ENCODE assay signal across 8 cellular contexts in the genomic region with DNA sequence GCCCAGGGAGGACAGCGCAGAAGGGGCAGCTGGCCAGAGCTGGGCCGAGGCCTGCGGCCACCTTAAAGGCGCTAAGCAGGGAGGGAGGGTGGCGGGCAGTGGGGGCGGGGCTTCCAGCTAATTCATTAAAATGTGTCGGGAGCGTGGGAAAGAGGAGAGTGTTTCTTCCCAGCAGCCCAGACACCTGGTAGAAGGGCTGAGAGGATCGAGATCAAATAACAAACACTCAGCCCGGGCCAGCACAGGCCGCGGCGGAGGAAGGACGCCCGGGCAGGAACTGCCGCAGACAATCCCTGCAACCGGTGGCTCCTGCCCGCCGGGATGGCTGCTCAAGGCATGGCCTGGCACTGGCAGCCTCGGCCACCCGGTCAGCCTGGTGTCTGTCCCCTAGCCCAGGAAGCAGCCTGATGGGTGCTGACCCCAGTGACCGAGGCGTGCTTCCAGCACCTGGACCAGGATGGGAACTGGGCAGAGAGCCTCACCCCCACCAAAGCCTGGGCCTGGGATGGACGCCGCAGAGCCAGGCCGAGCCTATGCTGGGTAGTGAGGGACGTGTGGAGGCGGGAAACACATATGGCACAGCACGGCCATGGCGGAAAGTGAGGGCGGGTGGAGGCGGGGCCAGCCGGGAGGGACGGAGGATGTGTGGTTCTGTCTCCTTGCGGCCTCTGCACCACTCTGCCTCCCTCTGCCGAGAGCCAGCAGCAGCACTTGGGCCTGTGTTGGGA. TPM values are rescaled to one million over a fixed set of nuclear protein-coding genes. Genes with fewer than 3 reads are reported as not detected.
DNase-seq lines count a peak whose midpoint lies in the region; ATAC-seq and TF ChIP-seq lines count a peak whose summit lies in the region.

No MANE protein-coding gene starts in this region.

- H3K9me2 ChIP-seq in DOHH2 (replicated peaks; ENCODE audit: control insufficient read depth, low read length): no peaks in the 10 kb centered on the region

- TF ChIP-seq CTCF in DOHH2 (IDR thresholded peaks at IDR 0.05; ENCODE audit: low read depth, low read length, poor library complexity, severe bottlenecking) (no peak), sigmoid colon (IDR thresholded peaks at IDR 0.05) (no peak)

- H3K4me2 ChIP-seq in DOHH2 (ENCODE audit: low read length): peak overlapping the region; percentile 39

- TF ChIP-seq EP300 in sigmoid colon (IDR thresholded peaks at IDR 0.05): no peak

- peaks cover 30% of the 10 kb centered on the region for H3K27me3 ChIP-seq in DOHH2 (ENCODE audit: control insufficient read depth, low read length)
- peaks cover 53 to 91% (median 73%) of the 10 kb centered on the region in 3 donors for H3K27me3 ChIP-seq in sigmoid colon

- H3K4me1 ChIP-seq in DOHH2 (ENCODE audit: control insufficient read depth, low read length) (peaks cover 46% of the 10 kb centered on the region), sigmoid colon (peaks cover 0 to 56% (median 53%) of the 10 kb centered on the region in 4 donors)

- ATAC-seq in Right ventricle myocardium superior (ENCODE audit: poor library complexity) (peak; percentile 8), HG03469 (IDR thresholded peaks at IDR 0.05; ENCODE audit: unreplicated experiment) (no peak)

- H3F3A ChIP-seq in DOHH2 (ENCODE audit: control insufficient read depth, insufficient read depth): peaks cover 4% of the 10 kb centered on the region

- H3K27me3 Mint-ChIP-seq in activated T-helper 2 cell treated with anti-CD3 and anti-CD28 coated beads, Interferon-gamma antibody, Interleukin-2, Interleukin-4, amounts not matched to agents 10 μg/mL and 5 μg/mL and 100 μg/mL, durations not matched to agents 14 hours and 24 hours and 36 hours (ENCODE audit: low read depth): peaks cover 3% of the 10 kb centered on the region

- H3K36me3 ChIP-seq in DOHH2 (ENCODE audit: control insufficient read depth, low read length) (no peaks in the 10 kb centered on the region), sigmoid colon (no peaks in the 10 kb centered on the region)

- intact Hi-C loops in activated T-helper 2 cell treated with anti-CD3 and anti-CD28 coated beads, Interferon-gamma antibody, Interleukin-2, Interleukin-4, amounts not matched to agents 10 μg/mL and 5 μg/mL and 100 μg/mL, durations not matched to agents 14 hours and 24 hours and 36 hours (cut with micrococcal nuclease): no loop called here
- intact Hi-C loops in Right ventricle myocardium superior (cut with DNase I): no loop called here
- intact Hi-C loops in sigmoid colon (cut with DNase I): no loop called here

- no peaks in the 10 kb centered on the region for H3K9me3 Mint-ChIP-seq in activated T-helper 2 cell treated with anti-CD3 and anti-CD28 coated beads, Interferon-gamma antibody, Interleukin-2, Interleukin-4, amounts not matched to agents 10 μg/mL and 5 μg/mL and 100 μg/mL, durations not matched to agents 14 hours and 24 hours and 36 hours

- H4K20me1 ChIP-seq in DOHH2 (ENCODE audit: control insufficient read depth, insufficient read depth, low read depth, low read length): no peaks in the 10 kb centered on the region

- DNase-seq in NCI-H226 (peak; percentile 77), Right ventricle myocardium superior (peak; percentile 56), sigmoid colon (no peak), NCI-H1930 (lab: John Stamatoyannopoulos, UW) (no peak), GOT3 (lab: John Stamatoyannopoulos, UW) (no peak)
- peak; percentile 60 for DNase-seq in activated T-helper 2 cell treated with anti-CD3 and anti-CD28 coated beads, Interferon-gamma antibody, Interleukin-2, Interleukin-4, amounts not matched to agents 10 μg/mL and 5 μg/mL and 100 μg/mL, durations not matched to agents 14 hours and 24 hours and 36 hours (ENCODE audit: low spot score)

- peaks cover 12% of the 10 kb centered on the region for H3K79me2 ChIP-seq in DOHH2 (ENCODE audit: control insufficient read depth, low read length)

- H3K27ac ChIP-seq in DOHH2 (ENCODE audit: low read depth, low read length) (no peak overlapping the region), sigmoid colon (peak overlapping the region; percentile 59 to 76 (median 64))

- H3K9me3 ChIP-seq in DOHH2 (ENCODE audit: control insufficient read depth, insufficient read depth, low read length) (no peaks in the 10 kb centered on the region), sigmoid colon (no peaks in the 10 kb centered on the region)

- TF ChIP-seq POLR2A in sigmoid colon (IDR thresholded peaks at IDR 0.05): peak in 1 of 2 donors; percentile 30

- peak overlapping the region; percentile 46 for H3K27ac Mint-ChIP-seq in activated T-helper 2 cell treated with anti-CD3 and anti-CD28 coated beads, Interferon-gamma antibody, Interleukin-2, Interleukin-4, amounts not matched to agents 10 μg/mL and 5 μg/mL and 100 μg/mL, durations not matched to agents 14 hours and 24 hours and 36 hours

- peaks cover 4% of the 10 kb centered on the region for H3K4me1 Mint-ChIP-seq in activated T-helper 2 cell treated with anti-CD3 and anti-CD28 coated beads, Interferon-gamma antibody, Interleukin-2, Interleukin-4, amounts not matched to agents 10 μg/mL and 5 μg/mL and 100 μg/mL, durations not matched to agents 14 hours and 24 hours and 36 hours (ENCODE audit: low read depth)

- WGBS in sigmoid colon, 2 donors: 6 to 27% methylated on average over 36 of the region's 36 CpGs

- peak overlapping the region; percentile 5 for H3K4me3 Mint-ChIP-seq in activated T-helper 2 cell treated with anti-CD3 and anti-CD28 coated beads, Interferon-gamma antibody, Interleukin-2, Interleukin-4, amounts not matched to agents 10 μg/mL and 5 μg/mL and 100 μg/mL, durations not matched to agents 14 hours and 24 hours and 36 hours (ENCODE audit: low read depth)

- no peaks in the 10 kb centered on the region for H3K36me3 Mint-ChIP-seq in activated T-helper 2 cell treated with anti-CD3 and anti-CD28 coated beads, Interferon-gamma antibody, Interleukin-2, Interleukin-4, amounts not matched to agents 10 μg/mL and 5 μg/mL and 100 μg/mL, durations not matched to agents 14 hours and 24 hours and 36 hours (ENCODE audit: low read depth)

- no peak overlapping the region for H3K4me3 ChIP-seq in DOHH2 (ENCODE audit: low read length)
- H3K4me3 ChIP-seq in sigmoid colon: peak overlapping the region in 3 of 4 donors; percentile 8 to 19 (median 12)

RNA-seq across cellular contexts. Expression of gene NRARP, which starts 3.2 kb away (rescaled TPM):
- total RNA-seq in activated T-helper 2 cell treated with anti-CD3 and anti-CD28 coated beads, Interferon-gamma antibody, Interleukin-2, Interleukin-4, amounts not matched to agents 10 μg/mL and 5 μg/mL and 100 μg/mL, durations not matched to agents 14 hours and 24 hours and 36 hours: 9.3 and 11.2 TPM in 2 replicates
- total RNA-seq in Right ventricle myocardium superior (4.4 TPM), sigmoid colon (1 to 10 TPM in 3 of 4 donors, not detected in 1; 1.8 to 2.9 (median 2.8) TPM)
- 10 to 100 TPM; 20.4 to 24.7 (median 24.0) TPM for polyA plus RNA-seq in sigmoid colon

RNA-seq across cellular contexts. Expression of gene TOR4A, which starts 27.7 kb away (rescaled TPM):
- total RNA-seq in activated T-helper 2 cell treated with anti-CD3 and anti-CD28 coated beads, Interferon-gamma antibody, Interleukin-2, Interleukin-4, amounts not matched to agents 10 μg/mL and 5 μg/mL and 100 μg/mL, durations not matched to agents 14 hours and 24 hours and 36 hours: 17.2 and 17.5 TPM in 2 replicates
- total RNA-seq in Right ventricle myocardium superior: 16.6 TPM
- total RNA-seq in sigmoid colon: 1 to 10 TPM; 3.8 to 4.3 (median 3.9) TPM
- 10 to 100 TPM in 1 of 3 donors, 1 to 10 TPM in 2; 5.1 to 33.0 (median 6.6) TPM for polyA plus RNA-seq in sigmoid colon

RNA-seq across cellular contexts. Expression of gene NELFB, which starts 50.1 kb away (rescaled TPM):
- total RNA-seq in activated T-helper 2 cell treated with anti-CD3 and anti-CD28 coated beads, Interferon-gamma antibody, Interleukin-2, Interleukin-4, amounts not matched to agents 10 μg/mL and 5 μg/mL and 100 μg/mL, durations not matched to agents 14 hours and 24 hours and 36 hours: 71.4 and 72.6 TPM in 2 replicates
- total RNA-seq in Right ventricle myocardium superior (39.9 TPM), sigmoid colon (10 to 100 TPM; 24.7 to 36.5 (median 33.2) TPM)
- polyA plus RNA-seq in sigmoid colon: 10 to 100 TPM; 41.6 to 70.5 (median 45.0) TPM

RNA-seq across cellular contexts. Expression of gene STPG3, which starts 54.1 kb away (rescaled TPM):
- 0.48 TPM in 2 replicates for total RNA-seq in activated T-helper 2 cell treated with anti-CD3 and anti-CD28 coated beads, Interferon-gamma antibody, Interleukin-2, Interleukin-4, amounts not matched to agents 10 μg/mL and 5 μg/mL and 100 μg/mL, durations not matched to agents 14 hours and 24 hours and 36 hours
- total RNA-seq in Right ventricle myocardium superior (1.3 TPM), sigmoid colon (not detected)
- polyA plus RNA-seq in sigmoid colon: not detected

Comparison
In these comparisons a context has a peak if more than half of its experiments do, and no peak if none do; other contexts are left out.
1. DNase-seq: peak in NCI-H226 (single experiment), activated T-helper 2 cell treated with anti-CD3 and anti-CD28 coated beads, Interferon-gamma antibody, Interleukin-2, Interleukin-4, amounts not matched to agents 10 μg/mL and 5 μg/mL and 100 μg/mL, durations not matched to agents 14 hours and 24 hours and 36 hours (single experiment) and Right ventricle myocardium superior (single experiment); none in sigmoid colon (single experiment), NCI-H1930 (0 of 2) and GOT3 (single experiment).